In the genomic region with DNA sequence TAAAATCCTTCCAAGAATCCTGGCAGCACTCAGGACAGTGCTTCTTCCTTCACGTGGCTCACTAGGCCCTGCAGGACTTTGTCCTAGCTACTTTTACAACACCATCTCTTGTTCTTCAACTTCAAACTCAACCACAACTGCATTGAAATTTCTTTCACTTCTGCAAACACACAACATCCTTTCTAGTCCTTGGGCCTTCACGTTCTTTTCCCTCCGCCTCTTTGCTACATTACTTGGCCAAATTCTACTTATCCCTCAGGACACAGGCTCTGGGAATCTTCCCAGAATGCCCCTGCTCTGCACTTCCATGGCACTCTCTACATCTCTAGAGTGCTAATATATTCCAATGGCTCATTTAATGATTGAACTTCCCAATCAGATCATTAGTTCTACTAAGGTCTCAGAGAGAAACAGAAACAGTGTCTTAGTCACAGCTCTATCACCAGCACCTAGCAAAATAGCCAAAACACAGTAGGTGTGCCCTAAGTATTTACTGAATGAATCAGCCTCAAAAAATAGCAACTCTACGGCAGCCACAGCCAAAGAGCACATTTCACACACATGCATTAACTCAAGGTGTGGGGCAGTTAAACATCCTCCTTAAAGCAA, we compare ENCODE assay signal across 8 cellular contexts.
DNase-seq lines count a peak whose midpoint lies in the region; ATAC-seq and TF ChIP-seq lines count a peak whose summit lies in the region.

No MANE protein-coding gene starts in this region.

- no peaks in the 10 kb centered on the region for H3K4me1 Mint-ChIP-seq in Calu3 (ENCODE audit: low read depth, unreplicated experiment)

- H3K9me3 ChIP-seq in psoas muscle, result no peaks in the 10 kb centered on the region

- H3K36me3 Mint-ChIP-seq in Calu3 (ENCODE audit: insufficient read depth, unreplicated experiment), result no peaks in the 10 kb centered on the region

- intact Hi-C loops in Calu3 (cut with micrococcal nuclease; ENCODE audit: unreplicated experiment), result no loop called here
- intact Hi-C loops in psoas muscle (cut with DNase I), result no loop called here

- H3K4me1 ChIP-seq in psoas muscle, result no peaks in the 10 kb centered on the region

- no peak overlapping the region for H3K27ac Mint-ChIP-seq in Calu3 (ENCODE audit: unreplicated experiment)

- H3K27me3 ChIP-seq in brain microvascular endothelial cell (replicated peaks) (no peaks in the 10 kb centered on the region), psoas muscle (ENCODE audit: insufficient read depth in 3 of 3, low read length in 2 of 3) (no peaks in the 10 kb centered on the region)

- H3K36me3 ChIP-seq in brain microvascular endothelial cell (replicated peaks), result no peaks in the 10 kb centered on the region
- peaks cover 0 to 23% of the 10 kb centered on the region in 2 donors for H3K36me3 ChIP-seq in psoas muscle (ENCODE audit: insufficient read depth in 1 of 2, low read depth in 1 of 2)

- H3K9me3 Mint-ChIP-seq in Calu3 (ENCODE audit: low read depth, unreplicated experiment), result no peaks in the 10 kb centered on the region

- no peak overlapping the region for H3K4me3 ChIP-seq in brain microvascular endothelial cell (ENCODE audit: low read depth, low read length)
- H3K4me3 ChIP-seq in psoas muscle, result no peak overlapping the region

- CTCF ChIA-PET in Calu3 (lab: Charles Lee), result no interaction called here

- TF ChIP-seq CTCF in Calu3 (IDR thresholded peaks at IDR 0.05; ENCODE audit: unreplicated experiment) (no peak), brain microvascular endothelial cell (IDR thresholded peaks at IDR 0.05; ENCODE audit: low read depth, low read length, missing control alignments) (no peak), psoas muscle (IDR thresholded peaks at IDR 0.05) (no peak)

- no TSS peak for BruUV-seq in Calu3 (replicated peaks; lab: Mats Ljungman, UMichigan)

- no peaks in the 10 kb centered on the region for H3K27me3 Mint-ChIP-seq in Calu3 (ENCODE audit: unreplicated experiment)

- in situ Hi-C loops in brain microvascular endothelial cell (cut with HindIII; ENCODE audit: low pct_ligation_motif_present, low sequenced_read_pairs), result no loop called here

- no peak overlapping the region for H3K4me3 Mint-ChIP-seq in Calu3 (ENCODE audit: low read depth, unreplicated experiment)

- DNase-seq in Calu3, result peak; percentile 0
- DNase-seq in brain microvascular endothelial cell, result peak; percentile 20
- no peak for DNase-seq in midbrain (lab: John Stamatoyannopoulos, UW)
- DNase-seq in GOT3 (lab: John Stamatoyannopoulos, UW), result no peak
- no peak for DNase-seq in psoas muscle
- DNase-seq in stimulated activated CD4-positive, alpha-beta T cell treated with anti-CD3 and anti-CD28 coated beads, Interleukin-1b, Interleukin-23, amount 100 ng/mL, for 48 hours, result no peak

- WGBS in psoas muscle, 3 donors, result 70 to 74% (median 73%) methylated on average over 4 of the region's 4 CpGs

- H3K27ac ChIP-seq in brain microvascular endothelial cell, result no peak overlapping the region
- H3K27ac ChIP-seq in psoas muscle, result no peak overlapping the region

- peak; percentile 90 for ATAC-seq in GM19452 (IDR thresholded peaks at IDR 0.05; ENCODE audit: unreplicated experiment)
- peak; percentile 92 for ATAC-seq in HG03175 (IDR thresholded peaks at IDR 0.05; ENCODE audit: unreplicated experiment)
- ATAC-seq in psoas muscle, result no peak

Comparison
In these comparisons a context has a peak if more than half of its experiments do, and no peak if none do; other contexts are left out.
1. DNase-seq: peak in Calu3 (single experiment) and brain microvascular endothelial cell (single experiment); none in midbrain (single experiment), GOT3 (single experiment), psoas muscle (0 of 2) and stimulated activated CD4-positive, alpha-beta T cell treated with anti-CD3 and anti-CD28 coated beads, Interleukin-1b, Interleukin-23, amount 100 ng/mL, for 48 hours (single experiment).
2. ATAC-seq: peak in GM19452 (single experiment) and HG03175 (single experiment); none in psoas muscle (0 of 4).